Comparison of ENCODE assay signal across 8 cellular contexts in genomic region chr7:97004931-97005763, GRCh38. TPM values are rescaled to one million over a fixed set of nuclear protein-coding genes. Genes with fewer than 3 reads are reported as not detected.
DNase-seq lines count a peak whose midpoint lies in the region; ATAC-seq and TF ChIP-seq lines count a peak whose summit lies in the region.

DLX6 (plus strand) TSS chr7:97005553; CDS start chr7:97005978, 425 bp downstream.

- H3K4me1 Mint-ChIP-seq in effector memory CD8-positive, alpha-beta T cell (ENCODE audit: low read depth in 2 of 2): peaks cover 5 to 10% of the 10 kb centered on the region in 2 donors
- H3K4me1 Mint-ChIP-seq in natural killer cell treated with Interleukin-12 subunit alpha and Interleukin-12 subunit beta and Interleukin-15 and Interleukin-18, amount 100 ng/mL, for 72 hours (ENCODE audit: low read depth in 2 of 2): peaks cover 0 to 10% of the 10 kb centered on the region in 2 donors

- peak within 1 kb of the TSS; percentile 89 for H2AFZ ChIP-seq in MM.1S (ENCODE audit: low read length)

- H3F3A ChIP-seq in MM.1S (ENCODE audit: insufficient read depth, low read length): no peaks in the 10 kb centered on the region

- no peaks in the 10 kb centered on the region for H4K20me1 ChIP-seq in MM.1S (ENCODE audit: insufficient read depth, low read length)

- DNase-seq in DMS79 (lab: John Stamatoyannopoulos, UW) (peak; percentile 82), MM.1S (peak; percentile 96), SK-MEL-5 (ENCODE audit: low read depth, low spot score) (peak; percentile 96), GM13976 (ENCODE audit: low spot score) (no peak)
- DNase-seq in effector memory CD8-positive, alpha-beta T cell: no peak
- DNase-seq in natural killer cell treated with Interleukin-12 subunit alpha and Interleukin-12 subunit beta and Interleukin-15 and Interleukin-18, amount 100 ng/mL, for 72 hours (ENCODE audit: low spot score): no peak

- no peaks in the 10 kb centered on the region for H3K27me3 ChIP-seq in MM.1S (replicated peaks; ENCODE audit: insufficient read depth, low read length)

- peak within 1 kb of the TSS; percentile 70 to 82 for H3K4me3 Mint-ChIP-seq in effector memory CD8-positive, alpha-beta T cell
- peak within 1 kb of the TSS; percentile 53 for H3K4me3 Mint-ChIP-seq in natural killer cell treated with Interleukin-12 subunit alpha and Interleukin-12 subunit beta and Interleukin-15 and Interleukin-18, amount 100 ng/mL, for 72 hours

- H3K4me3 ChIP-seq in MM.1S (ENCODE audit: low read length): peak within 1 kb of the TSS; percentile 66

- no peaks in the 10 kb centered on the region for H3K9me3 ChIP-seq in MM.1S (replicated peaks; ENCODE audit: insufficient read depth, low read length)

- TF ChIP-seq CTCF in MM.1S (IDR thresholded peaks at IDR 0.05; ENCODE audit: low read length) (no peak), GM13976 (IDR thresholded peaks at IDR 0.05; ENCODE audit: borderline replicate concordance, control extremely low read depth, extremely low read depth, insufficient read depth, missing control alignments) (no peak)

- no peaks in the 10 kb centered on the region for H3K79me2 ChIP-seq in MM.1S (ENCODE audit: low read length)

- H3K9me3 Mint-ChIP-seq in effector memory CD8-positive, alpha-beta T cell: no peaks in the 10 kb centered on the region
- H3K9me3 Mint-ChIP-seq in natural killer cell treated with Interleukin-12 subunit alpha and Interleukin-12 subunit beta and Interleukin-15 and Interleukin-18, amount 100 ng/mL, for 72 hours: no peaks in the 10 kb centered on the region

- H3K9ac ChIP-seq in MM.1S (ENCODE audit: low read length): peak within 1 kb of the TSS; percentile 28; the same call in 1 of the 2 replicates

- no peak within 1 kb of the TSS; the same call in 1 of the 2 replicates for H3K27ac ChIP-seq in MM.1S (ENCODE audit: low read length)

- no peaks in the 10 kb centered on the region for H3K4me1 ChIP-seq in MM.1S (ENCODE audit: low read length)

- H3K36me3 Mint-ChIP-seq in effector memory CD8-positive, alpha-beta T cell (ENCODE audit: insufficient read depth): no peaks in the 10 kb centered on the region
- peaks cover 5% of the 10 kb centered on the region for H3K36me3 Mint-ChIP-seq in natural killer cell treated with Interleukin-12 subunit alpha and Interleukin-12 subunit beta and Interleukin-15 and Interleukin-18, amount 100 ng/mL, for 72 hours

- peaks cover 75 to 92% of the 10 kb centered on the region in 2 donors for H3K27me3 Mint-ChIP-seq in effector memory CD8-positive, alpha-beta T cell
- H3K27me3 Mint-ChIP-seq in natural killer cell treated with Interleukin-12 subunit alpha and Interleukin-12 subunit beta and Interleukin-15 and Interleukin-18, amount 100 ng/mL, for 72 hours: peaks cover 55 to 65% of the 10 kb centered on the region in 2 donors

- H3K9me2 ChIP-seq in MM.1S (replicated peaks; ENCODE audit: insufficient read depth, low read length): no peaks in the 10 kb centered on the region

- no peak for ATAC-seq in effector memory CD8-positive, alpha-beta T cell (replicated peaks)
- ATAC-seq in natural killer cell treated with Interleukin-12 subunit alpha and Interleukin-12 subunit beta and Interleukin-15 and Interleukin-18, amount 100 ng/mL, for 72 hours: peak; percentile 60 to 72
- ATAC-seq in GM18861 (IDR thresholded peaks at IDR 0.05; ENCODE audit: unreplicated experiment) (no peak), HG03025 (IDR thresholded peaks at IDR 0.05; ENCODE audit: low FRiP score, unreplicated experiment) (no peak)

- H3K27ac Mint-ChIP-seq in effector memory CD8-positive, alpha-beta T cell: no peak within 1 kb of the TSS
- no peak within 1 kb of the TSS for H3K27ac Mint-ChIP-seq in natural killer cell treated with Interleukin-12 subunit alpha and Interleukin-12 subunit beta and Interleukin-15 and Interleukin-18, amount 100 ng/mL, for 72 hours

- peak within 1 kb of the TSS; percentile 93 for H3K4me2 ChIP-seq in MM.1S (ENCODE audit: low read depth, low read length)

- no peaks in the 10 kb centered on the region for H3K36me3 ChIP-seq in MM.1S (replicated peaks; ENCODE audit: insufficient read depth, low read length)

- in situ Hi-C loops in SK-MEL-5 (cut with HindIII; ENCODE audit: low pct_unique_long_range_greater_than_20kb, low sequenced_read_pairs): no loop called here
- in situ Hi-C loops in GM13976 (cut with MboI; ENCODE audit: low sequenced_read_pairs, unreplicated experiment): no loop called here

RNA-seq across cellular contexts. Expression of gene DLX6, which starts in this region (rescaled TPM):
- total RNA-seq in SK-MEL-5 (2014; rRNA removed; shearing (Covaris generic)): 0.80 and 1.5 TPM in 2 replicates
- polyA plus RNA-seq in SK-MEL-5 (2015; cell fraction: cytosol; rRNA removed): 3.8 and 5.9 TPM in 2 replicates
- 4.7 and 7.7 TPM in 2 replicates for polyA plus RNA-seq in SK-MEL-5 (2015; cell fraction: nucleus; rRNA removed)
- total RNA-seq in natural killer cell treated with Interleukin-12 subunit alpha and Interleukin-12 subunit beta and Interleukin-15 and Interleukin-18, amount 100 ng/mL, for 72 hours: not detected

Comparison
In these comparisons a context has a peak if more than half of its experiments do, and no peak if none do; other contexts are left out.
1. Peak in ATAC-seq in natural killer cell treated with Interleukin-12 subunit alpha and Interleukin-12 subunit beta and Interleukin-15 and Interleukin-18, amount 100 ng/mL, for 72 hours; RNA of the gene not detected or under 1 TPM.
2. DNase-seq: peak in DMS79 (single experiment), MM.1S (single experiment) and SK-MEL-5 (single experiment); none in effector memory CD8-positive, alpha-beta T cell (0 of 3), natural killer cell treated with Interleukin-12 subunit alpha and Interleukin-12 subunit beta and Interleukin-15 and Interleukin-18, amount 100 ng/mL, for 72 hours (single experiment) and GM13976 (single experiment).